ENCODE assay signal across 16 cellular contexts in the genomic region with DNA sequence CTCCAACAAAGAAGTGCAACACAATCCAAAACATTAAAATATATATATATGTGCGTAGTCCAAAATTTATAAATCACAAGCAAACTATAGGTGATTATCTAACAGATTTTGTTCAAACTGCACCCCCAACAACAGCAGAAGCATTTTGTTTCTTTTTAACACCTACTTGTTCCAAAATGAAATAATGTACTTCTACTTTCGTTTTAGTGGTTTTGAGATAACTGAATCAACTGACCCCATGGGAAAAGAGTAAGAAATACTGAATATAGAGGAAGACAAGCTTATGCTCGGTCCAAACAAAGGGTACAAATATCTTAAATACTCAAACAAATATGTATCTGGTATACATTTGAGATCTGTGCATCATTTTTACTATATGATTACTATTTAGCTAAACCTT. TPM values are rescaled to one million over a fixed set of nuclear protein-coding genes. Genes with fewer than 3 reads are reported as not detected.
A peak's percentile ranks its signal among the peaks of the same experiment; 100 is the strongest.
DNase-seq lines count a peak whose midpoint lies in the region; ATAC-seq, FAIRE-seq and TF ChIP-seq lines count a peak whose summit lies in the region.
"Had no signal": no experiment of that assay in that cellular context is flagged by ENCODE, and none has a peak within 500 bp of the region (broad histone marks: within the 10 kb centered on the region; RNA-seq: fewer than 3 reads in every experiment).

No MANE protein-coding gene starts in this region.

- no peak for TF ChIP-seq RAD21 in GM12878 (IDR thresholded peaks at IDR 0.05; ENCODE audit: insufficient read depth, low read depth, low read length)

- no TSS peak for BruUV-seq in GM12878 (replicated peaks; lab: Mats Ljungman, UMichigan)

- no peak overlapping the region; the same call in 1 of the 2 replicates for H2AFZ ChIP-seq in GM12878 (ENCODE audit: control insufficient read depth, low read depth, low read length)

- no peaks in the 10 kb centered on the region for H3K9me3 ChIP-seq in GM12878 (replicated peaks; ENCODE audit: control insufficient read depth, insufficient read depth, low read length)

- H3K36me3 ChIP-seq in GM12878 (ENCODE audit: control insufficient read depth in 2 of 2, insufficient read depth in 2 of 2, low read length in 1 of 2) = no peaks in the 10 kb centered on the region; a peak in 1 of 4 replicates

- no peaks in the 10 kb centered on the region for H4K20me1 ChIP-seq in GM12878 (ENCODE audit: control insufficient read depth, insufficient read depth)

- H3K27me3 ChIP-seq in GM12878 (replicated peaks in 1 of 2; ENCODE audit: control insufficient read depth in 2 of 2, insufficient read depth in 2 of 2, low read length in 1 of 2) = no peaks in the 10 kb centered on the region

- TF ChIP-seq CTCF in GM13976 (IDR thresholded peaks at IDR 0.05; ENCODE audit: borderline replicate concordance, control extremely low read depth, extremely low read depth, insufficient read depth, missing control alignments) (no peak), GM12878 (IDR thresholded peaks at IDR 0.05 in 2 of 3, conservative IDR thresholded peaks at IDR 0.05 in 1 of 3; ENCODE audit: control insufficient read depth in 2 of 3, extremely low read depth in 1 of 3, insufficient read depth in 1 of 3, low read depth in 3 of 3, low read length in 3 of 3) (no peak)

- RAD21 ChIA-PET in GM12878 (lab: Charles Lee; ENCODE audit: unreplicated experiment) = interaction anchor here (0.7 to 1.2 kb wide), 3 partner anchors 18 to 201 kb away, joined by 3 to 5 read pairs (median 5); no protein-coding TSS in a partner anchor

- ATAC-seq in GM19372 (IDR thresholded peaks at IDR 0.05; ENCODE audit: low read depth, unreplicated experiment) (peak; percentile 59), HG02981 (IDR thresholded peaks at IDR 0.05; ENCODE audit: unreplicated experiment) (peak; percentile 65), GM12878 (peak; percentile 77), HG02870 (IDR thresholded peaks at IDR 0.05; ENCODE audit: unreplicated experiment) (no peak)

- no peak for FAIRE-seq in GM12878 (lab: Jason Lieb, UNC)
- FAIRE-seq: H1 had no signal

- TF ChIP-seq POLR2A in GM12878 (IDR thresholded peaks at IDR 0.05; ENCODE audit: low read depth, low read length) = no peak

- no peaks in the 10 kb centered on the region for H3K79me2 ChIP-seq in GM12878 (ENCODE audit: control insufficient read depth, insufficient read depth, low read length)

- H3K27ac ChIP-seq in GM12878 (ENCODE audit: control insufficient read depth, insufficient read depth) = peak overlapping the region; percentile 5; the same call in 1 of the 2 replicates
- H3K27ac ChIP-seq: C4-2B had no signal

- H3K4me3 ChIP-seq in GM12878 = 0 out of 2 replicates have a peak overlapping the region, but pooled peaks have one; percentile 12
- H3K4me3 ChIP-seq: skin epidermis had no signal

- POLR2A ChIA-PET in GM12878 (lab: Charles Lee) = interaction anchor here (0.6 kb wide), 1 partner anchor 28 kb away, joined by 3 read pairs; no protein-coding TSS in a partner anchor

- no peak for TF ChIP-seq EP300 in GM12878 (IDR thresholded peaks at IDR 0.05; ENCODE audit: borderline replicate concordance in 1 of 2, control insufficient read depth in 1 of 2, low read depth in 2 of 2, low read length in 2 of 2)

- 31% methylated on average over 3 of the region's 3 CpGs for WGBS in GM12878 (ENCODE audit: insufficient coverage, insufficient replicate concordance, low lambda C conversion rate, missing lambda C conversion rate)

- DNase-seq in GM13976 (ENCODE audit: low spot score) (peak; percentile 29), GM12878 (ENCODE audit: low read depth, low spot score) (no peak), NCI-H69 (lab: John Stamatoyannopoulos, UW) (no peak), NCI-H1092 (lab: John Stamatoyannopoulos, UW) (no peak)
- DNase-seq: activated CD4-positive, alpha-beta T cell treated with anti-CD3 and anti-CD28 coated beads, Interleukin-2, amount 50 U/mL, for 1 hour; activated gamma-delta T cell; effector CD4-positive, alpha-beta T cell; mesendoderm; NCI-H1417; NCI-H446 treated with DMSO at 0.1 percent for 48 hours had no signal

- H3K4me1 ChIP-seq in GM12878 (ENCODE audit: control insufficient read depth, insufficient read depth, low read length) = no peaks in the 10 kb centered on the region

- in situ Hi-C loops in GM13976 (cut with MboI; ENCODE audit: low sequenced_read_pairs, unreplicated experiment) (no loop called here), GM12878 (cut with MboI) (no loop called here)

- intact Hi-C loops in GM12878 (cut with micrococcal nuclease; ENCODE audit: unreplicated experiment) = no loop called here

- H3K9ac ChIP-seq in GM12878 (ENCODE audit: control insufficient read depth, insufficient read depth, low read length) = no peak overlapping the region

- H3K4me2 ChIP-seq in GM12878 (ENCODE audit: control insufficient read depth, insufficient read depth) = peak overlapping the region; percentile 46

- SMC1A ChIA-PET in GM12878 (lab: Charles Lee; ENCODE audit: uncharacterized antibody, unreplicated experiment) = interaction anchor here (0.6 to 1.4 kb wide), 4 partner anchors 14 to 118 kb away, joined by 3 to 4 read pairs (median 3); no protein-coding TSS in a partner anchor

- CTCF ChIA-PET in GM12878 (lab: Yijun Ruan, JAX) = interaction anchor here (0.5 to 1.4 kb wide), 4 partner anchors 21 to 201 kb away, joined by 3 to 5 read pairs (median 3); no protein-coding TSS in a partner anchor

TF ChIP-seq in GM12878, 131 proteins besides CTCF, POLR2A, EP300 and RAD21:
- no peak for TF ChIP-seq BMI1 (IDR thresholded peaks at IDR 0.05; ENCODE audit: borderline replicate concordance)
- peak; percentile 56 for TF ChIP-seq MEF2B (IDR thresholded peaks at IDR 0.05; ENCODE audit: partially characterized antibody, poor library complexity, severe bottlenecking)

RNA-seq across cellular contexts. Expression of a gene that starts 22.4 kb away (rescaled TPM):
- total RNA-seq in GM12878 (2013; cell fraction: nucleolus; rRNA removed) = 19.2 and 21.4 TPM in 2 replicates
- total RNA-seq in GM12878 (2014; rRNA removed) (10.7 and 14.7 TPM in 2 replicates), GM12878 (2014; rRNA removed; fragmentation: Illumina TruSeq; extraction: Trizol) (24.0 TPM in 2 replicates), GM12878 (2021) (10.8 and 11.3 TPM in 2 replicates)
- 4.2 TPM for polyA plus RNA-seq in GM12878 (2011; ENCODE audit: low read depth)
- polyA plus RNA-seq in GM12878 (2011; rRNA removed) (9.3 and 9.7 TPM in 2 replicates), GM12878 (2014; fragmentation: Illumina TruSeq; extraction: Trizol) (17.8 and 24.2 TPM in 2 replicates), GM12878 (2014; fragmentation: Nextera tagmentation; extraction: Ambion mirVana) (10 to 100 TPM in 1 of 2 experiments, 1 to 10 TPM in 1; 9.1 to 10.2 TPM), GM12878 (2014; rRNA removed) (8.3 and 10.4 TPM in 2 replicates), GM12878 (2016; fragmentation: Nextera tagmentation; extraction: Ambion mirVana) (10 to 100 TPM; 11.2 to 11.4 TPM)
- 4.4 and 5.1 TPM in 2 replicates for polyA plus RNA-seq in GM12878 (2011; cell fraction: cytosol; rRNA removed)
- polyA plus RNA-seq in GM12878 (2011; cell fraction: nucleus; rRNA removed) = 10.6 and 10.7 TPM in 2 replicates
- 7.0 and 7.2 TPM in 2 replicates for polyA plus RNA-seq in GM12878 (2012)
- 5.1 and 10.1 TPM in 2 replicates for polyA minus RNA-seq in GM12878 (2011; rRNA and poly(A)+ RNA removed)
- polyA minus RNA-seq in GM12878 (2011; cell fraction: cytosol; rRNA and poly(A)+ RNA removed) = 3.5 and 4.1 TPM in 2 replicates
- 4.0 and 8.1 TPM in 2 replicates for polyA minus RNA-seq in GM12878 (2011; cell fraction: nucleus; rRNA and poly(A)+ RNA removed)
